ENCODE assay signal across 1 cellular context in the genomic region with DNA sequence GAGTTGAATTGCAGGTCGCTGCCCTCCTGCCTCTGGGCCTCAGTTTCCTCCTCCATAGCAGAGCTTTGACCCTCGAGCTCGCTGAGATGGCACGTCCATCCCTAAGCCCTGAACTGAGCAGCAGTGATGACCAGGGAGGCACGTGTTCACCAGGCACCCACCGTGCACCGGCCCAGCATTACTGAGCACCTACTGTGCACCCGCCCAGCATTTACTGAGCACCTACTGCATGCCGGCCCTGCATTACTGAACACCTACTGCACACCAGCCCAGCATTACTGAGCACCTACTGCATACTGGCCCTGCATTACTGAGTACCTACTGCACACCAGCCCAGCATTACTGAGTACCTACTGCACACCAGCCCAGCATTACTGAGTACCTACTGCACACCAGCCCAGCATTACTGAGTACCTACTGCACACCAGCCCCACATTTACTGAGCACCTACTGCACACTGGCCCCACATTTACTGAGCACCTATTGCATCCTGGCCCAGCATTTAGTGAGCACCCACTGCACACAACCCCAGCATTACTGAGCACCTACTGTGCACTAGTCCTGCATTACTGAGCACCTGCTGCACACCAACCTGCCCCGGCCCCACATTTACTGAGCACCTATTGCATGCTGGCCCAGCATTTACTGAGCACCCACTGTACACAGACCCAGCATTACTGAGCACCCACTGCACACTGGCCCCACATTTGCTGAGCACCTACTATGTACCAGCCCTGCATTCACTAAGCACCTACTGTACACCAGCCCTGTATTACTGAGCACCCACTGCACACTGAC.
TF ChIP-seq lines count a peak whose summit lies in the region.

No MANE protein-coding gene starts in this region.

TF ChIP-seq in HepG2, 621 proteins besides CTCF, POLR2A, EP300 and RAD21:
- TF ChIP-seq ZKSCAN8 (CRISPR knock-in tag; IDR thresholded peaks at IDR 0.05; ENCODE audit: borderline replicate concordance) (peak; percentile 100), ADNP (CRISPR knock-in tag; IDR thresholded peaks at IDR 0.05) (0 out of 2 replicates have a peak, but pooled peaks have one; percentile 44), ZHX1 (CRISPR knock-in tag; IDR thresholded peaks at IDR 0.05; ENCODE audit: low read depth) (no peak), NR2F6 (IDR thresholded peaks at IDR 0.05) (0 out of 2 replicates have a peak, but pooled peaks have one; percentile 3), NR2F6 (CRISPR knock-in tag; IDR thresholded peaks at IDR 0.05) (no peak), ZNF619 (CRISPR knock-in tag; IDR thresholded peaks at IDR 0.05) (0 out of 2 replicates have a peak, but pooled peaks have one; percentile 36), ZNF280D (CRISPR knock-in tag; IDR thresholded peaks at IDR 0.05) (0 out of 2 replicates have a peak, but pooled peaks have one; percentile 44), PITX1 (CRISPR knock-in tag; IDR thresholded peaks at IDR 0.05) (0 out of 2 replicates have a peak, but pooled peaks have one; percentile 32), ZNF607 (CRISPR knock-in tag; IDR thresholded peaks at IDR 0.05; ENCODE audit: borderline replicate concordance) (no peak), ZKSCAN1 (IDR thresholded peaks at IDR 0.05; ENCODE audit: low read length) (peak; percentile 85), ZMYM2 (CRISPR knock-in tag; IDR thresholded peaks at IDR 0.05) (peak; percentile 84), PAWR (CRISPR knock-in tag; IDR thresholded peaks at IDR 0.05; ENCODE audit: borderline replicate concordance) (no peak), MYC (CRISPR knock-in tag; IDR thresholded peaks at IDR 0.05; ENCODE audit: borderline replicate concordance) (no peak), PCBP1 (IDR thresholded peaks at IDR 0.05; ENCODE audit: borderline replicate concordance, low read depth, low read length) (0 out of 2 replicates have a peak, but pooled peaks have one; percentile 60), ZMYM3 (CRISPR knock-in tag; IDR thresholded peaks at IDR 0.05) (peak; percentile 91), HDAC1 (CRISPR knock-in tag; IDR thresholded peaks at IDR 0.05) (0 out of 2 replicates have a peak, but pooled peaks have one; percentile 2)
- TF ChIP-seq, protein P1, sequence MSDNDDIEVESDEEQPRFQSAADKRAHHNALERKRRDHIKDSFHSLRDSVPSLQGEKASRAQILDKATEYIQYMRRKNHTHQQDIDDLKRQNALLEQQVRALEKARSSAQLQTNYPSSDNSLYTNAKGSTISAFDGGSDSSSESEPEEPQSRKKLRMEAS (IDR thresholded peaks at IDR 0.05), result peak; percentile 41; the same call in 1 of the 2 replicates
